ENCODE assay signal across 8 cellular contexts in the genomic region with DNA sequence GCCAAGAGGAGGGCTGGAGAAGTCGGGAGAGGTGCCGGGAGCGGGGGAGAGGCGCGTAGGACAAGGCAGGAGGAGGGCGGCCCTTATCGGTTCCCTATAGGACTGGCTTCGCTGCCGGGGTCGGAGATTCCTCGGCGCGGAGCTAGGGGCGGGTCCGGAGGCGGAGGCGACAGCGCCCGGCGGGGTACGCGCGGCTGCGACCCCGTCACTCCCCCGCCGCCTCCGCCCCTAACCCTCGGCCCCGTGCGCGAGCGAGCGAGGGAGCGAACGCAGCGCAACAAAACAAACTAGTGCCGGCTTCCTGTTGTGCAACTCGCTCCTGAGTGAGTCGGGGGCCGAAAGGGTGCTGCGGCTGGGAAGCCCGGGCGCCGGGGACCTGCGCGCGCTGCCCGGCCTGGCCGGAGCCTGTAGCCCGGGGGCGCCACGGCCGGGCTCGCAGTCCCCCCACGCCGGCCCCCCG. TPM values are rescaled to one million over a fixed set of nuclear protein-coding genes. Genes with fewer than 3 reads are reported as not detected.
DNase-seq lines count a peak whose midpoint lies in the region; ATAC-seq and TF ChIP-seq lines count a peak whose summit lies in the region.

No MANE protein-coding gene starts in this region.

- H3K9me3 Mint-ChIP-seq in activated naive CD8-positive, alpha-beta T cell (ENCODE audit: low read depth), result no peaks in the 10 kb centered on the region

- H3K27me3 Mint-ChIP-seq in activated naive CD8-positive, alpha-beta T cell, result peaks cover 7% of the 10 kb centered on the region

- H3K4me1 Mint-ChIP-seq in activated naive CD8-positive, alpha-beta T cell (ENCODE audit: low read depth), result peaks cover 37% of the 10 kb centered on the region

- H3K27ac ChIP-seq in PC-9, result peak overlapping the region; percentile 94
- H3K27ac ChIP-seq in neutrophil, result no peak overlapping the region
- H3K27ac ChIP-seq in aorta (ENCODE audit: low read depth in 1 of 2, low read length in 2 of 2), result peak overlapping the region; percentile 60 to 97

- peak overlapping the region; percentile 95 for H3K4me3 Mint-ChIP-seq in activated naive CD8-positive, alpha-beta T cell

- peak; percentile 33 for ATAC-seq in HG03025 (IDR thresholded peaks at IDR 0.05; ENCODE audit: low FRiP score, unreplicated experiment)
- peak; percentile 62 for ATAC-seq in aorta (ENCODE audit: low FRiP score)

- CTCF ChIA-PET in PC-9 (lab: Charles Lee), result interaction anchor here (0.6 kb wide), 1 partner anchor 13 kb away, joined by 6 read pairs; no protein-coding TSS in a partner anchor

- H3K4me3 ChIP-seq in PC-9 (peak overlapping the region; percentile 90), neutrophil (ENCODE audit: low read depth in 1 of 2, low read length in 1 of 2) (peak overlapping the region; percentile 58 to 62), aorta (ENCODE audit: low read length in 2 of 2) (peak overlapping the region; percentile 77 to 79)

- DNase-seq in activated gamma-delta T cell treated with Interleukin-2 at 50 U/mL for 16 hours, result peak; percentile 48
- no peak for DNase-seq in activated gamma-delta T cell (lab: John Stamatoyannopoulos, UW)
- DNase-seq in PC-9, result peak; percentile 50 to 63
- DNase-seq in glomerular visceral epithelial cell (ENCODE audit: extremely low spot score), result peak; percentile 74
- DNase-seq in aorta, result peak; percentile 79 to 89

- WGBS in aorta, 2 donors, result 0 to 3% methylated on average over 15 to 58 of the region's 58 CpGs

- H2AFZ ChIP-seq in PC-9, result peak overlapping the region; percentile 86

- H3K27me3 ChIP-seq in PC-9 (ENCODE audit: insufficient read depth, low read depth), result no peaks in the 10 kb centered on the region
- H3K27me3 ChIP-seq in neutrophil, result peaks cover 100% of the 10 kb centered on the region
- no peaks in the 10 kb centered on the region for H3K27me3 ChIP-seq in aorta (ENCODE audit: control insufficient read depth in 1 of 2, insufficient read depth in 2 of 2, low read length in 1 of 2)

- H3K27ac Mint-ChIP-seq in activated naive CD8-positive, alpha-beta T cell, result peak overlapping the region; percentile 76

- H3K9me2 ChIP-seq in PC-9 (ENCODE audit: insufficient read depth), result no peaks in the 10 kb centered on the region

- H3K9me3 ChIP-seq in PC-9 (ENCODE audit: insufficient read depth, low read depth), result no peaks in the 10 kb centered on the region
- no peaks in the 10 kb centered on the region for H3K9me3 ChIP-seq in neutrophil
- H3K9me3 ChIP-seq in aorta (ENCODE audit: control insufficient read depth, low read length), result no peaks in the 10 kb centered on the region

- peaks cover 17% of the 10 kb centered on the region; the same call in 1 of the 2 replicates for H3K79me2 ChIP-seq in PC-9 (ENCODE audit: low read depth)

- H3K36me3 ChIP-seq in PC-9 (ENCODE audit: low read depth) (no peaks in the 10 kb centered on the region), neutrophil (no peaks in the 10 kb centered on the region), aorta (ENCODE audit: control insufficient read depth in 1 of 2, insufficient read depth in 2 of 2, low read length in 1 of 2) (no peaks in the 10 kb centered on the region)

- peak overlapping the region; percentile 95 for H3K4me2 ChIP-seq in PC-9

- peaks cover 45% of the 10 kb centered on the region for H3F3A ChIP-seq in PC-9 (ENCODE audit: insufficient read depth, low read depth)

- H3K4me1 ChIP-seq in PC-9 (replicated peaks; ENCODE audit: insufficient read depth) (peaks cover 48% of the 10 kb centered on the region), neutrophil (ENCODE audit: control insufficient read depth in 1 of 2, insufficient read depth in 1 of 2, low read depth in 1 of 2, low read length in 1 of 2) (peaks cover 23 to 28% of the 10 kb centered on the region in 2 experiments), aorta (ENCODE audit: control insufficient read depth in 1 of 2, insufficient read depth in 2 of 2, low read length in 2 of 2) (peaks cover under 1 to 4% of the 10 kb centered on the region in 2 donors)

- intact Hi-C loops in PC-9 (cut with micrococcal nuclease; ENCODE audit: unreplicated experiment) (loop anchor here (1.0 to 10.0 kb wide), 8 partner anchors 37 to 566 kb away; no protein-coding TSS in a partner anchor), aorta (cut with DNase I) (loop anchor here (5.0 to 10.0 kb wide), 3 partner anchors 183 to 773 kb away; a partner anchor contains a TSS)

- no peak for TF ChIP-seq CTCF in PC-9 (conservative IDR thresholded peaks at IDR 0.05)
- TF ChIP-seq CTCF in neutrophil (IDR thresholded peaks at IDR 0.05), result no peak

- H3K36me3 Mint-ChIP-seq in activated naive CD8-positive, alpha-beta T cell, result no peaks in the 10 kb centered on the region

- BruUV-seq in PC-9 (replicated peaks; lab: Mats Ljungman, UMichigan), result no TSS peak

- H4K20me1 ChIP-seq in PC-9 (ENCODE audit: insufficient read depth), result no peaks in the 10 kb centered on the region

- POLR2A ChIA-PET in PC-9 (lab: Charles Lee; ENCODE audit: unreplicated experiment), result interaction anchor here (0.6 kb wide), 1 partner anchor 17 kb away, joined by 4 read pairs; no protein-coding TSS in a partner anchor

RNA-seq across cellular contexts. Expression of a gene that starts 2.0 kb away (rescaled TPM):
- 20.5 and 23.4 TPM in 2 replicates for total RNA-seq in PC-9 (2021)
- 10 to 100 TPM; 57.4 to 84.2 TPM for total RNA-seq in aorta
- 1 to 10 TPM; 3.8 to 7.0 TPM for polyA plus RNA-seq in aorta
